Comparison of ENCODE assay signal across 22 cellular contexts in the genomic region with DNA sequence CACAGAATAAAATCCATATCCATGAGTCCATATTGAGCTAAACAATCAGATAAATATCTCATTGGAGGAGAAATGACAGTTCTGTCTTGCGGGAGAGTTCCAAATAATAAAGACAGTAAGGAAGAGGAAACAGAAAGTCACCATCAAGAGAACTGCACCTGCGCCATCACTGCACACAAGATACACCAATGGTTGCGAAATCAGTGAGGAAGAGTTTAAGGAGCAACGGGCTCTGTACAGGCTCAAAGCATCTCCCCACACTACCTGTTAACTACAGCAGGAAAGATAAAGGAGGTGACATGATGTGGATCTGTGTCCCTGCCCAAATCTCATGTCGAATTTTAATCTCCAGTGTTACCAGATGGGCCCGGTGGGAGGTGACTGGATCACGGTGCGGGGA. TPM values are rescaled to one million over a fixed set of nuclear protein-coding genes. Genes with fewer than 3 reads are reported as not detected.
DNase-seq lines count a peak whose midpoint lies in the region; ATAC-seq, FAIRE-seq and TF ChIP-seq lines count a peak whose summit lies in the region.
"Had no signal": no experiment of that assay in that cellular context is flagged by ENCODE, and none has a peak within 500 bp of the region (broad histone marks: within the 10 kb centered on the region; RNA-seq: fewer than 3 reads in every experiment).

No MANE protein-coding gene starts in this region.

- no TSS peak for BruUV-seq in IMR-90 (replicated peaks; lab: Mats Ljungman, UMichigan)

- DNase-seq in IMR-90, result no peak
- peak; percentile 30 for DNase-seq in RKO (ENCODE audit: low spot score)
- no peak for DNase-seq in H1 (ENCODE audit: low read depth in 1 of 2, low spot score in 2 of 2)
- no peak for DNase-seq in HPDE6-E6E7 (ENCODE audit: extremely low spot score)
- DNase-seq in kidney, result no peak
- DNase-seq: C1 segment of cervical spinal cord; CD4-positive, CD25-positive, alpha-beta regulatory T cell; CD8-positive, alpha-beta memory T cell; COR-L47; DMS 273 treated with DMSO at 0.1 percent for 48 hours; DMS53; DND-41; EL; GM23248; HFFc6; KG1 had no signal

- H3K23ac ChIP-seq in IMR-90 (ENCODE audit: low read depth, low read length), result no peak overlapping the region
- H3K23ac ChIP-seq in H1 (ENCODE audit: insufficient read length), result no peak overlapping the region

- no peak overlapping the region for H3K27ac ChIP-seq in BLaER1 treated with 17β-estradiol and CSF1 and Interleukin-3, amounts not matched to agents 10 nM and 100 nM
- H3K27ac ChIP-seq in IMR-90 (ENCODE audit: insufficient read depth, low read length) (no peak overlapping the region), H1 (ENCODE audit: low read depth, low read length) (no peak overlapping the region), kidney (ENCODE audit: low read depth in 2 of 2, low read length in 2 of 2) (no peak overlapping the region)
- H3K27ac ChIP-seq: GM23248 had no signal

- H2AK5ac ChIP-seq in IMR-90 (ENCODE audit: low read depth, low read length), result no peak overlapping the region
- H2AK5ac ChIP-seq in H1 (ENCODE audit: low read depth, low read length), result no peak overlapping the region

- H3K4me3 ChIP-seq in BLaER1 treated with 17β-estradiol and CSF1 and Interleukin-3, amounts not matched to agents 10 nM and 100 nM, result no peak overlapping the region
- H3K4me3 ChIP-seq in IMR-90 (ENCODE audit: insufficient read depth, low read depth, low read length), result no peak overlapping the region
- no peak overlapping the region for H3K4me3 ChIP-seq in H1 (ENCODE audit: extremely low read depth in 1 of 4, insufficient read depth in 2 of 4, low read depth in 3 of 4, low read length in 4 of 4)
- no peak overlapping the region for H3K4me3 ChIP-seq in kidney (ENCODE audit: low read length in 2 of 2)
- H3K4me3 ChIP-seq: GM23248 had no signal

- peaks cover 0 to 17% (median 6%) of the 10 kb centered on the region in 11 experiments; a peak in 11 of 22 replicates for H3K9me3 ChIP-seq in BLaER1 treated with 17β-estradiol and CSF1 and Interleukin-3, amounts not matched to agents 10 nM and 100 nM (replicated peaks in 1 of 11)
- H3K9me3 ChIP-seq in IMR-90 (ENCODE audit: control insufficient read depth, insufficient read depth, low read length), result no peaks in the 10 kb centered on the region
- no peaks in the 10 kb centered on the region for H3K9me3 ChIP-seq in H1 (ENCODE audit: insufficient read depth in 2 of 2, low read depth in 1 of 2, low read length in 1 of 2)
- no peaks in the 10 kb centered on the region for H3K9me3 ChIP-seq in kidney (ENCODE audit: control insufficient read depth in 1 of 2, low read length in 2 of 2)

- H4K91ac ChIP-seq in IMR-90 (ENCODE audit: insufficient read depth, low read depth, low read length) (no peak overlapping the region), H1 (replicated peaks; ENCODE audit: insufficient read length, low read length) (no peak overlapping the region)

- H2BK5ac ChIP-seq in IMR-90 (ENCODE audit: low read depth, low read length, poor library complexity, severe bottlenecking) (no peak overlapping the region), H1 (ENCODE audit: low read depth, low read length) (no peak overlapping the region)

- no peak overlapping the region for H3K9ac ChIP-seq in BLaER1 treated with 17β-estradiol and CSF1 and Interleukin-3, amounts not matched to agents 10 nM and 100 nM
- no peak overlapping the region for H3K9ac ChIP-seq in IMR-90 (ENCODE audit: low read depth, low read length)
- H3K9ac ChIP-seq in H1 (replicated peaks in 1 of 4; ENCODE audit: extremely low read depth in 1 of 4, low read depth in 3 of 4, low read length in 3 of 4), result no peak overlapping the region
- H3K9ac ChIP-seq in kidney (ENCODE audit: low read length in 2 of 2), result no peak overlapping the region
- H3K9ac ChIP-seq: GM23248 had no signal

- peak overlapping the region in 7 of 11 experiments; percentile 21 to 51 (median 33); a peak in 12 of 22 replicates for H3K4me2 ChIP-seq in BLaER1 treated with 17β-estradiol and CSF1 and Interleukin-3, amounts not matched to agents 10 nM and 100 nM
- no peak overlapping the region for H3K4me2 ChIP-seq in IMR-90 (ENCODE audit: low read depth, low read length)
- H3K4me2 ChIP-seq in H1 (ENCODE audit: insufficient read depth in 1 of 2, low read depth in 2 of 2, low read length in 2 of 2), result no peak overlapping the region

- H3K56ac ChIP-seq in IMR-90 (ENCODE audit: extremely low read depth, insufficient read depth, low read length), result no peak overlapping the region
- no peak overlapping the region for H3K56ac ChIP-seq in H1 (replicated peaks; ENCODE audit: insufficient read length, low read depth, low read length)

- dilution Hi-C loops in IMR-90 (cut with HindIII; ENCODE audit: low sequenced_read_pairs, unreplicated experiment), result no loop called here

- TF ChIP-seq RAD21 in IMR-90 (IDR thresholded peaks at IDR 0.05; ENCODE audit: low read length), result no peak
- no peak for TF ChIP-seq RAD21 in H1 (IDR thresholded peaks at IDR 0.05 in 1 of 2, conservative IDR thresholded peaks at IDR 0.05 in 1 of 2; ENCODE audit: low read depth in 2 of 2, low read length in 2 of 2)

- no peak for TF ChIP-seq EP300 in H1 (IDR thresholded peaks at IDR 0.05; ENCODE audit: borderline replicate concordance in 1 of 2, low read depth in 2 of 2, low read length in 2 of 2)

- FAIRE-seq in H1 (lab: Jason Lieb, UNC), result no peak
- FAIRE-seq in kidney (lab: Jason Lieb, UNC), result no peak
- FAIRE-seq: GM12891, GM19239, H54 had no signal

- H3K4ac ChIP-seq in IMR-90 (ENCODE audit: low read depth, low read length), result no peak overlapping the region
- no peak overlapping the region for H3K4ac ChIP-seq in H1 (replicated peaks; ENCODE audit: insufficient read length, low read depth, low read length)

- H2BK20ac ChIP-seq in IMR-90 (ENCODE audit: low read depth, low read length) (no peak overlapping the region), H1 (ENCODE audit: low read length) (no peak overlapping the region)

- in situ Hi-C loops in IMR-90 (cut with MboI; ENCODE audit: low sequenced_read_pairs), result loop anchor here (5.0 kb wide), 1 partner anchor 171 kb away; no protein-coding TSS in a partner anchor

- H4K5ac ChIP-seq in IMR-90 (ENCODE audit: low read depth, low read length) (no peak overlapping the region), H1 (ENCODE audit: insufficient read length, low read depth, low read length) (no peak overlapping the region)

- TF ChIP-seq CTCF in IMR-90 (conservative IDR thresholded peaks at IDR 0.05; ENCODE audit: low read depth, low read length), result no peak
- no peak for TF ChIP-seq CTCF in H1 (IDR thresholded peaks at IDR 0.05; ENCODE audit: control extremely low read depth in 1 of 3, insufficient read depth in 1 of 3, low read depth in 1 of 3, low read length in 3 of 3)
- no peak for TF ChIP-seq CTCF in kidney (IDR thresholded peaks at IDR 0.05; ENCODE audit: borderline replicate concordance, extremely low read depth, insufficient read depth)

- intact Hi-C loops in IMR-90 (cut with micrococcal nuclease) (no loop called here), kidney (cut with DNase I) (no loop called here)

- H2BK15ac ChIP-seq in IMR-90 (ENCODE audit: low read depth, low read length) (no peak overlapping the region), H1 (ENCODE audit: low read length) (no peak overlapping the region)

- H4K8ac ChIP-seq in IMR-90 (ENCODE audit: low read depth in 2 of 2, low read length in 2 of 2) (no peak overlapping the region), H1 (ENCODE audit: extremely low read depth, insufficient read depth, low read length) (no peak overlapping the region)

- H3K23me2 ChIP-seq in H1 (ENCODE audit: low read depth, low read length), result peaks cover 1% of the 10 kb centered on the region; the same call in 1 of the 2 replicates

- peaks cover 62 to 72% of the 10 kb centered on the region in 2 experiments for H3K79me1 ChIP-seq in IMR-90 (ENCODE audit: low read depth in 1 of 2, low read length in 2 of 2)
- no peaks in the 10 kb centered on the region; the same call in none of the 2 replicates for H3K79me1 ChIP-seq in H1 (ENCODE audit: low read depth, low read length)

- peaks cover 0 to 31% (median 7%) of the 10 kb centered on the region in 11 experiments; a peak in 11 of 22 replicates for H4K20me1 ChIP-seq in BLaER1 treated with 17β-estradiol and CSF1 and Interleukin-3, amounts not matched to agents 10 nM and 100 nM
- H4K20me1 ChIP-seq in IMR-90 (ENCODE audit: insufficient read depth, low read length) (peaks cover 45% of the 10 kb centered on the region), H1 (replicated peaks in 1 of 2; ENCODE audit: control insufficient read depth in 1 of 2, insufficient read depth in 2 of 2, low read length in 2 of 2) (peaks cover 1 to 5% of the 10 kb centered on the region in 2 experiments)

- ATAC-seq in IMR-90 (ENCODE audit: low read depth) (no peak), GM21529 (IDR thresholded peaks at IDR 0.05; ENCODE audit: unreplicated experiment) (no peak)
- ATAC-seq: HCT116 had no signal

- CTCF ChIA-PET in IMR-90 (lab: Yijun Ruan, JAX) (no interaction called here), H1 (lab: Charles Lee; ENCODE audit: partially characterized antibody) (no interaction called here)

- peaks cover 14 to 36% (median 26%) of the 10 kb centered on the region in 10 experiments; a peak in 18 of 20 replicates for H3K4me1 ChIP-seq in BLaER1 treated with 17β-estradiol and CSF1 and Interleukin-3, amounts not matched to agents 10 nM and 100 nM
- H3K4me1 ChIP-seq in IMR-90 (ENCODE audit: control insufficient read depth, insufficient read depth, low read length) (peaks cover 12% of the 10 kb centered on the region), H1 (replicated peaks in 1 of 4; ENCODE audit: control insufficient read depth in 3 of 4, insufficient read depth in 4 of 4, low read length in 3 of 4) (peaks cover 0 to 15% (median 6%) of the 10 kb centered on the region in 4 experiments; a peak in 6 of 7 replicates), kidney (ENCODE audit: control insufficient read depth in 1 of 2, insufficient read depth in 1 of 2, low read depth in 1 of 2, low read length in 2 of 2) (peaks cover 0 to 3% of the 10 kb centered on the region in 2 donors)

- H2AK9ac ChIP-seq in IMR-90 (replicated peaks; ENCODE audit: low read depth, low read length, poor library complexity), result no peak overlapping the region

- H2BK120ac ChIP-seq in IMR-90 (ENCODE audit: low read depth, low read length) (no peak overlapping the region), H1 (replicated peaks; ENCODE audit: low read depth, low read length) (no peak overlapping the region)

- POLR2A ChIA-PET in IMR-90 (lab: Charles Lee; ENCODE audit: unreplicated experiment) (no interaction called here), H1 (lab: Charles Lee; ENCODE audit: partially characterized antibody) (no interaction called here)

- peaks cover 0 to 28% (median 13%) of the 10 kb centered on the region in 11 experiments; a peak in 15 of 22 replicates for H3K36me3 ChIP-seq in BLaER1 treated with 17β-estradiol and CSF1 and Interleukin-3, amounts not matched to agents 10 nM and 100 nM
- H3K36me3 ChIP-seq in IMR-90 (ENCODE audit: control insufficient read depth, insufficient read depth, low read length) (peaks cover 4% of the 10 kb centered on the region; the same call in 1 of the 2 replicates), H1 (ENCODE audit: control insufficient read depth in 2 of 4, insufficient read depth in 4 of 4, low read length in 3 of 4) (no peaks in the 10 kb centered on the region), kidney (ENCODE audit: control insufficient read depth in 1 of 2, insufficient read depth in 2 of 2, low read length in 2 of 2) (no peaks in the 10 kb centered on the region)

- TF ChIP-seq POLR2A in IMR-90 (IDR thresholded peaks at IDR 0.05; ENCODE audit: low read depth, low read length) (no peak), H1 (IDR thresholded peaks at IDR 0.05; ENCODE audit: control extremely low read depth in 1 of 2, low read depth in 2 of 2, low read length in 2 of 2) (no peak)

- H3K14ac ChIP-seq in IMR-90 (replicated peaks; ENCODE audit: low read depth, low read length), result no peak overlapping the region
- H3K14ac ChIP-seq in H1 (ENCODE audit: insufficient read length), result no peak overlapping the region

- H2AFZ ChIP-seq in IMR-90 (replicated peaks; ENCODE audit: low read length, poor library complexity), result no peak overlapping the region
- H2AFZ ChIP-seq in H1 (ENCODE audit: low read length), result no peak overlapping the region
- H2AFZ ChIP-seq: GM23248 had no signal

- peaks cover 0 to 18% of the 10 kb centered on the region in 2 experiments; a peak in 2 of 4 replicates for H3K79me2 ChIP-seq in H1 (ENCODE audit: control insufficient read depth in 1 of 2, insufficient read depth in 2 of 2, low read length in 2 of 2)

- no CpG with 5 or more reads among the region's 8 CpGs for WGBS in IMR-90 (ENCODE audit: extremely low coverage in 2 of 2, insufficient read length in 1 of 2), 2 experiments
- WGBS in H1 (ENCODE audit: extremely low coverage in 1 of 2, insufficient coverage in 1 of 2, insufficient read length in 1 of 2, insufficient replicate concordance in 2 of 2, low coverage in 1 of 2, low lambda C conversion rate in 2 of 2, missing lambda C conversion rate in 1 of 2), 2 experiments, result 92% methylated on average over 8 of the region's 8 CpGs; no CpG with 5 or more reads in 1 of the 2 experiments

- peaks cover 21% of the 10 kb centered on the region for H3K9me1 ChIP-seq in IMR-90 (ENCODE audit: insufficient read depth, low read length)

- no peaks in the 10 kb centered on the region for H3K27me3 ChIP-seq in BLaER1 treated with 17β-estradiol and CSF1 and Interleukin-3, amounts not matched to agents 10 nM and 100 nM
- no peaks in the 10 kb centered on the region for H3K27me3 ChIP-seq in IMR-90 (ENCODE audit: control insufficient read depth, insufficient read depth, low read length)
- H3K27me3 ChIP-seq in H1 (replicated peaks in 1 of 4; ENCODE audit: control insufficient read depth in 3 of 4, extremely low read depth in 1 of 4, insufficient read depth in 3 of 4, low read length in 3 of 4), result no peaks in the 10 kb centered on the region

- no peak overlapping the region for H2BK12ac ChIP-seq in H1 (ENCODE audit: low read depth, low read length)

- H3K18ac ChIP-seq in IMR-90 (ENCODE audit: low read depth, low read length), result no peak overlapping the region
- H3K18ac ChIP-seq in H1 (ENCODE audit: extremely low read depth, low read length), result no peak overlapping the region

RNA-seq across cellular contexts. Expression of a gene that starts 7.8 kb away (rescaled TPM):
- 19.4 and 25.3 TPM in 2 replicates for total RNA-seq in IMR-90 (2012; rRNA removed)
- polyA plus RNA-seq in IMR-90 (2012; rRNA removed), result 10.6 and 15.6 TPM in 2 replicates
- 5.8 and 8.5 TPM in 2 replicates for polyA plus RNA-seq in IMR-90 (2012; cell fraction: cytosol; rRNA removed)
- 28.1 and 43.3 TPM in 2 replicates for polyA plus RNA-seq in IMR-90 (2012; cell fraction: nucleus; rRNA removed; ENCODE audit: low replicate concordance)
- 12.4 and 13.0 TPM in 2 replicates for total RNA-seq in H1 (2021; fragmentation: NEBNext Ultra II Directional; extraction: Animal tissue kit (Norgen Biotek cat#: 25700))
- polyA plus RNA-seq in H1 (2011; rRNA removed), result 10.4 and 10.7 TPM in 2 replicates
- polyA plus RNA-seq in H1 (2011; cell fraction: cytosol; rRNA removed), result 11.0 TPM
- 13.4 TPM for polyA plus RNA-seq in H1 (2011; cell fraction: nucleus; rRNA removed)
- 9.3 to 12.8 TPM (median 10.8 TPM) in 4 replicates for polyA plus RNA-seq in H1 (2012, experiment 1 of 2)
- 1.4 TPM for polyA plus RNA-seq in H1 (2012, experiment 2 of 2)
- 6.7 TPM for polyA plus RNA-seq in H1 (2013, experiment 1 of 2)
- polyA plus RNA-seq in H1 (2013, experiment 2 of 2), result 7.0 TPM
- polyA minus RNA-seq in H1 (2011; rRNA and poly(A)+ RNA removed), result 47.7 and 67.1 TPM in 2 replicates
- 19.1 TPM for polyA minus RNA-seq in H1 (2011; cell fraction: cytosol; rRNA and poly(A)+ RNA removed)
- 19.0 TPM for polyA minus RNA-seq in H1 (2011; cell fraction: nucleus; rRNA and poly(A)+ RNA removed)
- total RNA-seq in kidney, result 25.6 TPM
- polyA plus RNA-seq in kidney (ENCODE audit: insufficient read depth, low read depth, low replicate concordance), result 7.6 TPM

Comparison
In these comparisons a context has a peak if more than half of its experiments do, and no peak if none do; other contexts are left out.
1. H3K4me2 ChIP-seq: peak in BLaER1 treated with 17β-estradiol and CSF1 and Interleukin-3, amounts not matched to agents 10 nM and 100 nM (7 of 11); none in IMR-90 (single experiment) and H1 (0 of 2).